In the genomic region with DNA sequence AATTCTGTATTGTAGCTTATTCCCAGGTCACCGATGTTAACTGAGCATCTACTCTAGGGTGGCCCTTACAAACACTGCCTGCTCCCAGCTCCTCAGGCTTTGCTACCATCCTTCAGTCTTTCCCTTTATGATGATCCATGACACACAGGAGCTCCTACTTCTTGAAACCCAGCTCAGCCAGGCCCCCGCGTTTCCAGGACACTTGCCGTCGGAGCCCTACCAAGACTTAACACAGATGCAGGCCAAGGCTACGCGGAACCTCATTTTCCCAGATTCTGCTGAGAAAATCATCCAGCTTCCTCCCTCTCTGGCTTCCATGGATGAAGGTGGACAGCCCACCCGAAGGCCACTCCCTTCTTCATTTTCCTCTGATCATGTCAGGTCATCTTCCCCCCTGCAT, we compare ENCODE assay signal across 20 cellular contexts. TPM values are rescaled to one million over a fixed set of nuclear protein-coding genes. Genes with fewer than 3 reads are reported as not detected.
"Had no signal": no experiment of that assay in that cellular context is flagged by ENCODE, and none has a peak within 500 bp of the region (broad histone marks: within the 10 kb centered on the region; RNA-seq: fewer than 3 reads in every experiment).

No MANE protein-coding gene starts in this region.

- H3K9ac ChIP-seq: SK-N-SH had no signal

- DNase-seq: IMR-90, Karpas-422, KG1, MM.1S, NCI-H1092 treated with DMSO at 0.1 percent for 48 hours, NCI-H1436, NCI-H187, NCI-H2029, NCI-H2081 treated with DMSO at 0.1 percent for 48 hours, NCI-H2171, NCI-H226, NCI-H446, NCI-H510A, NCI-H524 treated with DMSO at 0.1 percent for 48 hours, NCI-H69, NCI-H774, RPMI8226, SHP77, SK-N-SH had no signal

- H3K9me3 ChIP-seq: SK-N-SH had no signal

- H3K4me2 ChIP-seq: SK-N-SH had no signal

RNA-seq across cellular contexts. Expression of a gene that starts 18.6 kb away (rescaled TPM):
- total RNA-seq: HepG2 had no signal
